In genomic region chr12:132141976-132142678, GRCh38 we compare ENCODE assay signal across 11 cellular contexts. TPM values are rescaled to one million over a fixed set of nuclear protein-coding genes. Genes with fewer than 3 reads are reported as not detected.
DNase-seq lines count a peak whose midpoint lies in the region; ATAC-seq and TF ChIP-seq lines count a peak whose summit lies in the region.
"Had no signal": no experiment of that assay in that cellular context is flagged by ENCODE, and none has a peak within 500 bp of the region (broad histone marks: within the 10 kb centered on the region; RNA-seq: fewer than 3 reads in every experiment).

No MANE protein-coding gene starts in this region.

- no peak overlapping the region for H3K27ac ChIP-seq in naive thymus-derived CD4-positive, alpha-beta T cell (ENCODE audit: low read depth, low read length)

- intact Hi-C loops in Calu3 (cut with micrococcal nuclease; ENCODE audit: unreplicated experiment) = no loop called here
- intact Hi-C loops in naive thymus-derived CD4-positive, alpha-beta T cell (cut with micrococcal nuclease) = loop anchor here in 1 of 2 donors (5.0 kb wide), 2 partner anchors 45 to 75 kb away; no protein-coding TSS in a partner anchor

- no peaks in the 10 kb centered on the region for H3K27me3 ChIP-seq in naive thymus-derived CD4-positive, alpha-beta T cell (ENCODE audit: control insufficient read depth in 2 of 2, insufficient read depth in 2 of 2, low read length in 2 of 2)

- H3K9me3 ChIP-seq in naive thymus-derived CD4-positive, alpha-beta T cell (ENCODE audit: control insufficient read depth in 2 of 3, low read length in 3 of 3) = no peaks in the 10 kb centered on the region

- peak overlapping the region; percentile 85 for H3K27ac Mint-ChIP-seq in Calu3 (ENCODE audit: unreplicated experiment)
- no peak overlapping the region for H3K27ac Mint-ChIP-seq in activated T-helper 17 cell treated with anti-CD3 and anti-CD28 coated beads, Interleukin-2, amount 50 U/mL, for 72 hours
- H3K27ac Mint-ChIP-seq in naive thymus-derived CD4-positive, alpha-beta T cell = peak overlapping the region in 4 of 9 donors; percentile 28 to 85 (median 50)

- BruUV-seq in Calu3 (replicated peaks; lab: Mats Ljungman, UMichigan) = no TSS peak

- CTCF ChIA-PET in AG04449 (lab: Yijun Ruan, JAX) = interaction anchor here (1.4 to 2.7 kb wide), 3 partner anchors 10 to 12 kb away, joined by 5 to 8 read pairs (median 7); no protein-coding TSS in a partner anchor
- CTCF ChIA-PET in Calu3 (lab: Charles Lee) = interaction anchor here (0.5 to 1.7 kb wide), 2 partner anchors 12 to 186 kb away, joined by 5 to 9 read pairs; no protein-coding TSS in a partner anchor
- CTCF ChIA-PET in naive thymus-derived CD4-positive, alpha-beta T cell (lab: Charles Lee) = no interaction called here

- H3K27me3 Mint-ChIP-seq in Calu3 (ENCODE audit: unreplicated experiment) = no peaks in the 10 kb centered on the region
- H3K27me3 Mint-ChIP-seq in activated T-helper 17 cell treated with anti-CD3 and anti-CD28 coated beads, Interleukin-2, amount 50 U/mL, for 72 hours = no peaks in the 10 kb centered on the region
- peaks cover 0 to 2% (median 0%) of the 10 kb centered on the region in 5 donors for H3K27me3 Mint-ChIP-seq in naive thymus-derived CD4-positive, alpha-beta T cell

- peaks cover 0 to 66% (median 21%) of the 10 kb centered on the region in 3 experiments for H3K36me3 ChIP-seq in naive thymus-derived CD4-positive, alpha-beta T cell (ENCODE audit: control insufficient read depth in 2 of 3, insufficient read depth in 3 of 3, low read length in 3 of 3)

- H3K9me3 Mint-ChIP-seq in Calu3 (ENCODE audit: low read depth, unreplicated experiment) = no peaks in the 10 kb centered on the region
- no peaks in the 10 kb centered on the region for H3K9me3 Mint-ChIP-seq in activated T-helper 17 cell treated with anti-CD3 and anti-CD28 coated beads, Interleukin-2, amount 50 U/mL, for 72 hours
- H3K9me3 Mint-ChIP-seq in naive thymus-derived CD4-positive, alpha-beta T cell = peaks cover 0 to 4% (median 0%) of the 10 kb centered on the region in 11 donors

- peaks cover 21 to 23% of the 10 kb centered on the region in 2 donors for H3K4me1 ChIP-seq in naive thymus-derived CD4-positive, alpha-beta T cell (ENCODE audit: control insufficient read depth in 2 of 2, insufficient read depth in 2 of 2, low read length in 2 of 2)

- H3K4me3 ChIP-seq in AG04449 (ENCODE audit: low read depth, low read length) = peak overlapping the region; percentile 3
- H3K4me3 ChIP-seq in naive thymus-derived CD4-positive, alpha-beta T cell (ENCODE audit: low read length) = no peak overlapping the region

- H3K4me3 Mint-ChIP-seq in Calu3 (ENCODE audit: low read depth, unreplicated experiment) = peak overlapping the region; percentile 95
- peak overlapping the region; percentile 76 for H3K4me3 Mint-ChIP-seq in activated T-helper 17 cell treated with anti-CD3 and anti-CD28 coated beads, Interleukin-2, amount 50 U/mL, for 72 hours
- H3K4me3 Mint-ChIP-seq in naive thymus-derived CD4-positive, alpha-beta T cell = peak overlapping the region; percentile 56 to 93 (median 86)

- H3K4me1 Mint-ChIP-seq in Calu3 (ENCODE audit: low read depth, unreplicated experiment) = peaks cover 20% of the 10 kb centered on the region
- H3K4me1 Mint-ChIP-seq in activated T-helper 17 cell treated with anti-CD3 and anti-CD28 coated beads, Interleukin-2, amount 50 U/mL, for 72 hours = peaks cover 9% of the 10 kb centered on the region
- peaks cover 21 to 38% (median 29%) of the 10 kb centered on the region in 7 donors for H3K4me1 Mint-ChIP-seq in naive thymus-derived CD4-positive, alpha-beta T cell

- peaks cover 88% of the 10 kb centered on the region for H3K36me3 Mint-ChIP-seq in Calu3 (ENCODE audit: insufficient read depth, unreplicated experiment)
- H3K36me3 Mint-ChIP-seq in activated T-helper 17 cell treated with anti-CD3 and anti-CD28 coated beads, Interleukin-2, amount 50 U/mL, for 72 hours (ENCODE audit: low read depth) = peaks cover 60% of the 10 kb centered on the region
- H3K36me3 Mint-ChIP-seq in naive thymus-derived CD4-positive, alpha-beta T cell = peaks cover 4 to 9% (median 6%) of the 10 kb centered on the region in 5 donors

- DNase-seq in AG04449 (ENCODE audit: low read depth, low spot score) (no peak), Calu3 (no peak), midbrain (lab: John Stamatoyannopoulos, UW) (no peak), AG20443 (ENCODE audit: low spot score) (no peak), NCI-H146 (lab: John Stamatoyannopoulos, UW) (no peak)
- DNase-seq in naive thymus-derived CD4-positive, alpha-beta T cell = no peak
- DNase-seq: activated gamma-delta T cell treated with Interleukin-2 at 50 U/mL for 16 hours, glutamatergic neuron, NCI-H1694 had no signal

- ATAC-seq in activated T-helper 17 cell treated with anti-CD3 and anti-CD28 coated beads, Interleukin-2, amount 50 U/mL, for 72 hours (replicated peaks) = no peak
- ATAC-seq in naive thymus-derived CD4-positive, alpha-beta T cell = no peak
- ATAC-seq in GM21526 (IDR thresholded peaks at IDR 0.05; ENCODE audit: low FRiP score, unreplicated experiment) = no peak

- TF ChIP-seq CTCF in AG04449 (IDR thresholded peaks at IDR 0.05; ENCODE audit: insufficient read depth, low read length, missing control alignments) (no peak), Calu3 (IDR thresholded peaks at IDR 0.05; ENCODE audit: unreplicated experiment) (no peak)

- POLR2A ChIA-PET in AG04449 (lab: Yijun Ruan, JAX) = interaction anchor here (1.5 kb wide), 1 partner anchor 9 kb away, joined by 3 read pairs; no protein-coding TSS in a partner anchor
- POLR2A ChIA-PET in naive thymus-derived CD4-positive, alpha-beta T cell (lab: Charles Lee) = interaction anchor here (0.9 kb wide), 1 partner anchor 57 kb away, joined by 3 read pairs; no protein-coding TSS in a partner anchor

RNA-seq across cellular contexts. Expression of gene DDX51, which starts 2.0 kb away (rescaled TPM):
- 46.3 and 48.0 TPM in 2 replicates for total RNA-seq in Calu3 (2022)
- total RNA-seq in activated T-helper 17 cell treated with anti-CD3 and anti-CD28 coated beads, Interleukin-2, amount 50 U/mL, for 72 hours = 10 to 100 TPM; 20.7 to 44.5 TPM
- 10 to 100 TPM; 33.2 to 54.8 (median 50.6) TPM for total RNA-seq in naive thymus-derived CD4-positive, alpha-beta T cell
- 10 to 100 TPM in 1 of 2 donors, 1 to 10 TPM in 1; 8.8 to 15.6 TPM for polyA plus RNA-seq in naive thymus-derived CD4-positive, alpha-beta T cell

RNA-seq across cellular contexts. Expression of gene NOC4L, which starts 2.1 kb away (rescaled TPM):
- total RNA-seq in Calu3 (2022) = 62.5 and 67.3 TPM in 2 replicates
- 10 to 100 TPM; 17.0 to 39.9 TPM for total RNA-seq in activated T-helper 17 cell treated with anti-CD3 and anti-CD28 coated beads, Interleukin-2, amount 50 U/mL, for 72 hours
- 10 to 100 TPM; 19.3 to 27.1 (median 21.1) TPM for total RNA-seq in naive thymus-derived CD4-positive, alpha-beta T cell
- 10 to 100 TPM; 16.9 to 29.0 TPM for polyA plus RNA-seq in naive thymus-derived CD4-positive, alpha-beta T cell
